ENCODE assay signal across 27 cellular contexts in the genomic region with DNA sequence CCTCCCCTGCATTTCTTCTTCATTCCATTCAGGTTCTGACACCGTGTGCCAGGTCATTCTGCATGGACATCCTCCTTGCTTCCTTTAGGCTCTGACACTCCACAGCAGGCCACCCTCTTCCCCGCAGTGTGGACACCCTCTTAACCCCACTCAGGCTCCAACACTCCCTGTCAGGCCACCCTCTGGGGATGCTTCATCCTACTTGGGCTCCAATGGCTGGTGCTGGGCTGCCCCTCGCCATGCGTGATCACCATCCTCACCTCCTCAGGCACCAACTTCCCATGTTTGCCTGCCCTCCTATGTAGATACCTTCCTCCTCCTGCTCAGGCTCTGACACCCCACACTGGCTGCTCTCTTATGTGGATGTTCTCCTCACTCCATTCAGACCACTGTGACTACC.
"Had no signal": no experiment of that assay in that cellular context is flagged by ENCODE, and none has a peak within 500 bp of the region (broad histone marks: within the 10 kb centered on the region; RNA-seq: fewer than 3 reads in every experiment).

No MANE protein-coding gene starts in this region.

- H3K27me3 Mint-ChIP-seq: activated CD4-positive, alpha-beta T cell treated with anti-CD3 and anti-CD28 coated beads for 36 hours had no signal

- H3K27ac ChIP-seq: brain microvascular endothelial cell, coronary artery, dorsolateral prefrontal cortex had no signal

- H3K27me3 ChIP-seq: brain microvascular endothelial cell, dorsolateral prefrontal cortex had no signal

- H3K4me1 Mint-ChIP-seq: activated CD4-positive, alpha-beta T cell treated with anti-CD3 and anti-CD28 coated beads for 36 hours had no signal

- ATAC-seq: activated CD4-positive, alpha-beta T cell treated with anti-CD3 and anti-CD28 coated beads for 36 hours; activated CD8-positive, alpha-beta T cell treated with anti-CD3 and anti-CD28 coated beads, Interleukin-2, amount 10 ng/mL, durations not matched to agents 7 days and 5 days; activated T-cell treated with anti-CD3 and anti-CD28 coated beads, Interleukin-2, amount 50 U/mL, for 72 hours; esophagus mucosa had no signal

- H3K4me3 Mint-ChIP-seq: activated CD4-positive, alpha-beta memory T cell treated with anti-CD3 and anti-CD28 coated beads for 36 hours; activated CD4-positive, alpha-beta T cell treated with anti-CD3 and anti-CD28 coated beads for 36 hours; activated CD4-positive, alpha-beta T cell treated with anti-CD3 and anti-CD28 coated beads, Interleukin-2, amount 10 ng/mL, durations not matched to agents 24 days and 14 days; activated CD8-positive, alpha-beta T cell treated with anti-CD3 and anti-CD28 coated beads, Interleukin-2, amount 10 ng/mL, durations not matched to agents 7 days and 5 days; activated naive CD4-positive, alpha-beta T cell treated with anti-CD3 and anti-CD28 coated beads, Interleukin-2, amount 10 ng/mL, durations not matched to agents 7 days and 5 days; activated naive CD8-positive, alpha-beta T cell; activated T-cell treated with anti-CD3 and anti-CD28 coated beads, Interleukin-2, amount 50 U/mL, for 24 hours; activated T-cell treated with anti-CD3 and anti-CD28 coated beads, Interleukin-2, amount 50 U/mL, for 72 hours; central memory CD8-positive, alpha-beta T cell; dendritic cell treated with granulocyte-macrophage colony-stimulating factor and Interleukin-4, amounts not matched to agents 40 ng/mL and 50 ng/mL, for 4 days; endodermal cell had no signal

- H3K9me3 Mint-ChIP-seq: activated CD4-positive, alpha-beta memory T cell treated with anti-CD3 and anti-CD28 coated beads for 36 hours; activated CD4-positive, alpha-beta T cell treated with anti-CD3 and anti-CD28 coated beads, Interleukin-2, amount 10 ng/mL, durations not matched to agents 24 days and 14 days; activated naive CD4-positive, alpha-beta T cell treated with anti-CD3 and anti-CD28 coated beads, Interleukin-2, amount 10 ng/mL, durations not matched to agents 7 days and 5 days; activated T-cell treated with anti-CD3 and anti-CD28 coated beads, Interleukin-2, amount 50 U/mL, for 24 hours; activated T-cell treated with anti-CD3 and anti-CD28 coated beads, Interleukin-2, amount 50 U/mL, for 72 hours; central memory CD8-positive, alpha-beta T cell; dendritic cell treated with granulocyte-macrophage colony-stimulating factor and Interleukin-4, amounts not matched to agents 40 ng/mL and 50 ng/mL, for 4 days; endodermal cell had no signal

- H3K36me3 ChIP-seq: brain microvascular endothelial cell had no signal

- H3K27ac Mint-ChIP-seq: activated CD4-positive, alpha-beta memory T cell treated with anti-CD3 and anti-CD28 coated beads for 36 hours; activated CD4-positive, alpha-beta T cell treated with anti-CD3 and anti-CD28 coated beads for 36 hours; activated CD4-positive, alpha-beta T cell treated with anti-CD3 and anti-CD28 coated beads, Interleukin-2, amount 10 ng/mL, durations not matched to agents 24 days and 14 days; activated CD8-positive, alpha-beta T cell treated with anti-CD3 and anti-CD28 coated beads, Interleukin-2, amount 10 ng/mL, durations not matched to agents 7 days and 5 days; activated naive CD4-positive, alpha-beta T cell treated with anti-CD3 and anti-CD28 coated beads, Interleukin-2, amount 10 ng/mL, durations not matched to agents 7 days and 5 days; activated naive CD8-positive, alpha-beta T cell; activated T-cell treated with anti-CD3 and anti-CD28 coated beads, Interleukin-2, amount 50 U/mL, for 24 hours; activated T-cell treated with anti-CD3 and anti-CD28 coated beads, Interleukin-2, amount 50 U/mL, for 72 hours; dendritic cell treated with granulocyte-macrophage colony-stimulating factor and Interleukin-4, amounts not matched to agents 40 ng/mL and 50 ng/mL, for 4 days; endodermal cell had no signal

- H3K4me3 ChIP-seq: coronary artery, dorsolateral prefrontal cortex had no signal

- H3K36me3 Mint-ChIP-seq: activated CD4-positive, alpha-beta memory T cell treated with anti-CD3 and anti-CD28 coated beads for 36 hours; activated naive CD4-positive, alpha-beta T cell treated with anti-CD3 and anti-CD28 coated beads, Interleukin-2, amount 10 ng/mL, durations not matched to agents 7 days and 5 days; activated naive CD8-positive, alpha-beta T cell had no signal

- DNase-seq: activated CD4-positive, alpha-beta memory T cell treated with anti-CD3 and anti-CD28 coated beads for 36 hours; activated CD4-positive, alpha-beta T cell treated with anti-CD3 and anti-CD28 coated beads for 36 hours; activated CD4-positive, alpha-beta T cell treated with anti-CD3 and anti-CD28 coated beads, Interleukin-2, amount 10 ng/mL, durations not matched to agents 24 days and 14 days; activated CD4-positive, CD25-positive, alpha-beta regulatory T cell; activated CD4-positive, CD25-positive, alpha-beta regulatory T cell treated with anti-CD3 and anti-CD28 coated beads, Interleukin-2, amount 50 U/mL, for 72 hours; activated CD8-positive, alpha-beta memory T cell treated with anti-CD3 and anti-CD28 coated beads, Interleukin-2, amount 50 U/mL, for 48 hours; activated CD8-positive, alpha-beta T cell treated with anti-CD3 and anti-CD28 coated beads, Interleukin-2, amount 10 ng/mL, durations not matched to agents 7 days and 5 days; activated gamma-delta T cell; activated naive CD4-positive, alpha-beta T cell; activated naive CD4-positive, alpha-beta T cell treated with anti-CD3 and anti-CD28 coated beads, Interleukin-2, amount 10 ng/mL, durations not matched to agents 7 days and 5 days; activated T-cell treated with anti-CD3 and anti-CD28 coated beads for 4 hours; activated T-cell treated with anti-CD3 and anti-CD28 coated beads, Interleukin-2, amount 50 U/mL, for 24 hours; activated T-cell treated with anti-CD3 and anti-CD28 coated beads, Interleukin-2, amount 50 U/mL, for 72 hours; amniotic stem cell; anterior cingulate cortex; brain microvascular endothelial cell; dorsolateral prefrontal cortex; effector memory CD4-positive, alpha-beta T cell; endodermal cell; foreskin fibroblast; glutamatergic neuron; T-helper 1 cell had no signal
